1 cellular context compared by ENCODE assay signal in genomic region chr15:74957301-74958035, GRCh38.
TF ChIP-seq lines count a peak whose summit lies in the region.

No MANE protein-coding gene starts in this region.

TF ChIP-seq in liver, 16 proteins besides CTCF, POLR2A, EP300 and RAD21 (continued from another document):
- TF ChIP-seq ZBTB33 (IDR thresholded peaks at IDR 0.05) (no peak), SP1 (IDR thresholded peaks at IDR 0.05) (no peak), HNF4A (conservative IDR thresholded peaks at IDR 0.05) (no peak), EGR1 (IDR thresholded peaks at IDR 0.05; ENCODE audit: low read depth in 2 of 2) (no peak), GABPA (IDR thresholded peaks at IDR 0.05 in 1 of 2, conservative IDR thresholded peaks at IDR 0.05 in 1 of 2) (no peak), NR2F2 (IDR thresholded peaks at IDR 0.05) (no peak), YY1 (IDR thresholded peaks at IDR 0.05) (no peak)
